In genomic region chr15:65236443-65236842, GRCh38 we compare ENCODE assay signal across 6 cellular contexts. TPM values are rescaled to one million over a fixed set of nuclear protein-coding genes. Genes with fewer than 3 reads are reported as not detected.
"Had no signal": no experiment of that assay in that cellular context is flagged by ENCODE, and none has a peak within 500 bp of the region (broad histone marks: within the 10 kb centered on the region; RNA-seq: fewer than 3 reads in every experiment).

No MANE protein-coding gene starts in this region.

RNA-seq across cellular contexts. Expression of gene CILP, which starts 25.2 kb away (rescaled TPM):
- total RNA-seq: PC-3, SJSA1 had no signal

RNA-seq across cellular contexts. Expression of gene RNU5A-1, which starts 59.4 kb away (rescaled TPM):
- total RNA-seq: M059J, PC-3, Peyer's patch, Right ventricle myocardium superior, SJSA1 had no signal
- polyA plus RNA-seq: SK-N-SH had no signal
